ENCODE assay signal across 16 cellular contexts in genomic region chr7:22326181-22326580, GRCh38. TPM values are rescaled to one million over a fixed set of nuclear protein-coding genes. Genes with fewer than 3 reads are reported as not detected.
A peak's percentile ranks its signal among the peaks of the same experiment; 100 is the strongest.
DNase-seq lines count a peak whose midpoint lies in the region; ATAC-seq, FAIRE-seq and TF ChIP-seq lines count a peak whose summit lies in the region.
"Had no signal": no experiment of that assay in that cellular context is flagged by ENCODE, and none has a peak within 500 bp of the region (broad histone marks: within the 10 kb centered on the region; RNA-seq: fewer than 3 reads in every experiment).

No MANE protein-coding gene starts in this region.

- BruUV-seq in GM12878 (replicated peaks; lab: Mats Ljungman, UMichigan) (no TSS peak), HepG2 (replicated peaks; lab: Mats Ljungman, UMichigan) (no TSS peak)

- H3K27me3 ChIP-seq in GM12878 (replicated peaks in 1 of 2; ENCODE audit: control insufficient read depth in 2 of 2, insufficient read depth in 2 of 2, low read length in 1 of 2) (no peaks in the 10 kb centered on the region), HepG2 (ENCODE audit: control insufficient read depth in 1 of 2, insufficient read depth in 2 of 2, low read length in 2 of 2) (no peaks in the 10 kb centered on the region), gastrocnemius medialis (no peaks in the 10 kb centered on the region)

- WGBS in GM12878 (ENCODE audit: insufficient coverage, insufficient replicate concordance, low lambda C conversion rate, missing lambda C conversion rate) = 27% methylated on average over 4 of the region's 4 CpGs
- 62% methylated on average over 4 of the region's 4 CpGs for WGBS in HepG2 (ENCODE audit: low lambda C conversion rate)

- H2AFZ ChIP-seq in GM12878 (ENCODE audit: control insufficient read depth, low read depth, low read length) (no peak overlapping the region), HepG2 (ENCODE audit: low read length) (no peak overlapping the region)
- H2AFZ ChIP-seq: GM23338 had no signal

- no peak for TF ChIP-seq EP300 in GM12878 (IDR thresholded peaks at IDR 0.05; ENCODE audit: borderline replicate concordance in 1 of 2, control insufficient read depth in 1 of 2, low read depth in 2 of 2, low read length in 2 of 2)
- TF ChIP-seq EP300 in HepG2 (IDR thresholded peaks at IDR 0.05; ENCODE audit: low read depth in 2 of 2, low read length in 2 of 2) = no peak
- TF ChIP-seq EP300 in HepG2 (CRISPR knock-in tag; IDR thresholded peaks at IDR 0.05; ENCODE audit: borderline replicate concordance) = no peak

- no peak for ATAC-seq in GM12878
- no peak for ATAC-seq in HepG2
- ATAC-seq in gastrocnemius medialis = no peak
- ATAC-seq: CD8-positive, alpha-beta T cell; GM23338 had no signal

- TF ChIP-seq CTCF in GM12878 (IDR thresholded peaks at IDR 0.05 in 2 of 3, conservative IDR thresholded peaks at IDR 0.05 in 1 of 3; ENCODE audit: control insufficient read depth in 2 of 3, extremely low read depth in 1 of 3, insufficient read depth in 1 of 3, low read depth in 3 of 3, low read length in 3 of 3) (no peak), HepG2 (CRISPR knock-in tag; IDR thresholded peaks at IDR 0.05) (no peak), gastrocnemius medialis (IDR thresholded peaks at IDR 0.05 in 4 of 5, conservative IDR thresholded peaks at IDR 0.05 in 1 of 5) (no peak)

- H3K36me3 ChIP-seq in GM12878 (ENCODE audit: control insufficient read depth in 2 of 2, insufficient read depth in 2 of 2, low read length in 1 of 2) (no peaks in the 10 kb centered on the region), HepG2 (replicated peaks in 1 of 2; ENCODE audit: control insufficient read depth in 1 of 2, insufficient read depth in 2 of 2, low read length in 2 of 2) (peaks cover 2 to 8% of the 10 kb centered on the region in 2 experiments; a peak in 1 of 5 replicates), gastrocnemius medialis (no peaks in the 10 kb centered on the region)

- no peak overlapping the region for H3K27ac ChIP-seq in GM12878 (ENCODE audit: control insufficient read depth, insufficient read depth)
- H3K27ac ChIP-seq in HepG2 (ENCODE audit: extremely low read length, insufficient read depth, low read length) = no peak overlapping the region
- no peak overlapping the region for H3K27ac ChIP-seq in gastrocnemius medialis
- H3K27ac ChIP-seq: 22Rv1 had no signal

- SMC1A ChIA-PET in GM12878 (lab: Charles Lee; ENCODE audit: uncharacterized antibody, unreplicated experiment) = interaction anchor here (1.2 to 1.5 kb wide), 3 partner anchors 19 to 34 kb away, joined by 3 to 7 read pairs (median 3); no protein-coding TSS in a partner anchor

- no peaks in the 10 kb centered on the region for H3K4me1 ChIP-seq in GM12878 (ENCODE audit: control insufficient read depth, insufficient read depth, low read length)
- H3K4me1 ChIP-seq in HepG2 (ENCODE audit: insufficient read depth, low read length) = peaks cover 55% of the 10 kb centered on the region
- no peaks in the 10 kb centered on the region for H3K4me1 ChIP-seq in gastrocnemius medialis

- H4K20me1 ChIP-seq in GM12878 (ENCODE audit: control insufficient read depth, insufficient read depth) (no peaks in the 10 kb centered on the region), HepG2 (ENCODE audit: insufficient read depth, low read length) (peaks cover 96% of the 10 kb centered on the region)

- FAIRE-seq in GM12878 (lab: Jason Lieb, UNC) = no peak
- FAIRE-seq in HepG2 (lab: Jason Lieb, UNC) = no peak
- FAIRE-seq: D721Med, GM18507 had no signal

- DNase-seq in DMS153 (lab: John Stamatoyannopoulos, UW) (peak; percentile 42), DMS153 treated with DMSO at 0.1 percent for 48 hours (lab: John Stamatoyannopoulos, UW; ENCODE audit: unreplicated experiment) (no peak), GM12878 (ENCODE audit: low read depth, low spot score) (no peak), HepG2 (ENCODE audit: low spot score) (no peak), gastrocnemius medialis (no peak), NCI-H187 (lab: John Stamatoyannopoulos, UW) (no peak)
- DNase-seq in activated naive CD4-positive, alpha-beta T cell (lab: John Stamatoyannopoulos, UW) = no peak
- DNase-seq: CD8-positive, alpha-beta T cell; COR-L47; H7 had no signal

- H3K9me3 ChIP-seq in GM12878 (replicated peaks; ENCODE audit: control insufficient read depth, insufficient read depth, low read length) (no peaks in the 10 kb centered on the region), HepG2 (ENCODE audit: low read length) (no peaks in the 10 kb centered on the region), gastrocnemius medialis (no peaks in the 10 kb centered on the region)

- H3K9ac ChIP-seq in GM12878 (ENCODE audit: control insufficient read depth, insufficient read depth, low read length) (no peak overlapping the region), HepG2 (ENCODE audit: insufficient read depth, low read depth, low read length) (no peak overlapping the region)

- H3K4me2 ChIP-seq in GM12878 (ENCODE audit: control insufficient read depth, insufficient read depth) (no peak overlapping the region), HepG2 (ENCODE audit: low read depth, low read length) (no peak overlapping the region)
- H3K4me2 ChIP-seq: GM23338 had no signal

- in situ Hi-C loops in GM12878 (cut with MboI) (no loop called here), HepG2 (cut with HindIII; ENCODE audit: extremely low pct_ligation_motif_present, low pct_unique_long_range_greater_than_20kb) (no loop called here), gastrocnemius medialis (cut with MboI; ENCODE audit: low sequenced_read_pairs in 4 of 4) (no loop called here)

- intact Hi-C loops in GM12878 (cut with micrococcal nuclease; ENCODE audit: unreplicated experiment) = no loop called here
- intact Hi-C loops in HepG2 (cut with micrococcal nuclease; ENCODE audit: unreplicated experiment) = loop anchor here (10.0 kb wide), 1 partner anchor 129 kb away; no protein-coding TSS in a partner anchor
- intact Hi-C loops in gastrocnemius medialis (cut with DNase I; ENCODE audit: low total_unique reads) = no loop called here

- H3K4me3 ChIP-seq in GM12878 (no peak overlapping the region), HepG2 (replicated peaks in 1 of 3; ENCODE audit: insufficient read depth in 1 of 3, low read depth in 2 of 3, low read length in 3 of 3) (no peak overlapping the region), gastrocnemius medialis (no peak overlapping the region)
- H3K4me3 ChIP-seq: GM23338 had no signal

- TF ChIP-seq RAD21 in GM12878 (IDR thresholded peaks at IDR 0.05; ENCODE audit: insufficient read depth, low read depth, low read length) (no peak), HepG2 (CRISPR knock-in tag; IDR thresholded peaks at IDR 0.05) (no peak)

- CTCF ChIA-PET in GM12878 (lab: Yijun Ruan, JAX) (interaction anchor here (1.2 kb wide), 1 partner anchor 23 kb away, joined by 3 read pairs; no protein-coding TSS in a partner anchor), HepG2 (lab: Yijun Ruan, JAX; ENCODE audit: low intra/inter-chr PET ratio, low total read pairs) (no interaction called here)

- H3K79me2 ChIP-seq in GM12878 (ENCODE audit: control insufficient read depth, insufficient read depth, low read length) (no peaks in the 10 kb centered on the region), HepG2 (ENCODE audit: insufficient read depth, low read length) (peaks cover 98% of the 10 kb centered on the region)

- TF ChIP-seq POLR2A in GM12878 (IDR thresholded peaks at IDR 0.05; ENCODE audit: low read depth, low read length) (no peak), HepG2 (IDR thresholded peaks at IDR 0.05; ENCODE audit: insufficient read depth in 1 of 2, low read depth in 2 of 2, low read length in 2 of 2) (no peak), gastrocnemius medialis (IDR thresholded peaks at IDR 0.05) (no peak)

- POLR2A ChIA-PET in GM12878 (lab: Charles Lee) = interaction anchor here (0.6 kb wide), 1 partner anchor 72 kb away, joined by 3 read pairs; no protein-coding TSS in a partner anchor
- POLR2A ChIA-PET in HepG2 (lab: Yijun Ruan, JAX) = no interaction called here

- RAD21 ChIA-PET in GM12878 (lab: Charles Lee; ENCODE audit: unreplicated experiment) = interaction anchor here (1.0 to 1.5 kb wide), 2 partner anchors 13 to 21 kb away, joined by 3 to 4 read pairs; no protein-coding TSS in a partner anchor

RNA-seq across cellular contexts. Expression of gene RAPGEF5, which starts 30.8 kb away (rescaled TPM):
- total RNA-seq in GM12878 (2013; cell fraction: nucleolus; rRNA removed) = 20.1 and 24.4 TPM in 2 replicates
- total RNA-seq in GM12878 (2014; rRNA removed) (1.9 and 2.2 TPM in 2 replicates), GM12878 (2014; rRNA removed; fragmentation: Illumina TruSeq; extraction: Trizol) (3.2 and 4.2 TPM in 2 replicates), GM12878 (2021) (4.0 and 4.3 TPM in 2 replicates), HepG2 (2016; rRNA removed; fragmentation: Illumina TruSeq; extraction: Trizol) (14.2 and 23.4 TPM in 2 replicates), gastrocnemius medialis (10 to 100 TPM in 2 of 4 donors, 1 to 10 TPM in 2; 7.4 to 16.2 (median 12.1) TPM)
- polyA plus RNA-seq in GM12878 (2011; ENCODE audit: low read depth) = 1.8 TPM
- polyA plus RNA-seq in GM12878 (2011; rRNA removed) (0.56 and 0.57 TPM in 2 replicates), GM12878 (2014; fragmentation: Illumina TruSeq; extraction: Trizol) (1.6 and 1.9 TPM in 2 replicates), GM12878 (2014; fragmentation: Nextera tagmentation; extraction: Ambion mirVana) (under 1 TPM; 0.38 to 0.39 TPM), GM12878 (2014; rRNA removed) (1.7 and 1.8 TPM in 2 replicates), GM12878 (2016; fragmentation: Nextera tagmentation; extraction: Ambion mirVana) (under 1 TPM in 1 of 2 experiments, not detected in 1; 0.88 TPM), HepG2 (2011; rRNA removed) (17.1 and 22.1 TPM in 2 replicates)
- 0.18 and 0.39 TPM in 2 replicates for polyA plus RNA-seq in GM12878 (2011; cell fraction: cytosol; rRNA removed)
- 0.88 and 0.95 TPM in 2 replicates for polyA plus RNA-seq in GM12878 (2011; cell fraction: nucleus; rRNA removed)
- polyA plus RNA-seq in GM12878 (2012) = 1.3 and 2.2 TPM in 2 replicates
- polyA minus RNA-seq in GM12878 (2011; rRNA and poly(A)+ RNA removed) = 1.9 and 2.7 TPM in 2 replicates
- 0.52 and 0.53 TPM in 2 replicates for polyA minus RNA-seq in GM12878 (2011; cell fraction: cytosol; rRNA and poly(A)+ RNA removed)
- 4.6 and 5.3 TPM in 2 replicates for polyA minus RNA-seq in GM12878 (2011; cell fraction: nucleus; rRNA and poly(A)+ RNA removed)
- 38.2 and 53.3 TPM in 2 replicates for total RNA-seq in HepG2 (2016; cell fraction: cytosol; rRNA removed; fragmentation: Illumina TruSeq; extraction: Trizol; ENCODE audit: low read depth)
- 13.2 and 22.4 TPM in 2 replicates for total RNA-seq in HepG2 (2016; cell fraction: insoluble cytoplasmic fraction; rRNA removed; fragmentation: Illumina TruSeq; extraction: Trizol)
- total RNA-seq in HepG2 (2016; cell fraction: membrane; rRNA removed; fragmentation: Illumina TruSeq; extraction: Trizol) = 12.4 and 13.4 TPM in 2 replicates
- 71.0 and 73.9 TPM in 2 replicates for total RNA-seq in HepG2 (2016; cell fraction: nucleus; rRNA removed; fragmentation: Illumina TruSeq; extraction: Trizol)
- polyA plus RNA-seq in HepG2 (2011; cell fraction: cytosol; rRNA removed) = 5.9 and 10.7 TPM in 2 replicates
- polyA plus RNA-seq in HepG2 (2011; cell fraction: nucleus; rRNA removed) = 46.0 and 51.6 TPM in 2 replicates
- 17.5 and 19.8 TPM in 2 replicates for polyA plus RNA-seq in HepG2 (2012)
- 0.33 and 0.40 TPM in 2 replicates for polyA plus RNA-seq in HepG2 (2016; cell fraction: cytosol; fragmentation: Illumina TruSeq; extraction: Trizol; ENCODE audit: low read depth)
- polyA plus RNA-seq in HepG2 (2016; cell fraction: insoluble cytoplasmic fraction; fragmentation: Illumina TruSeq; extraction: Trizol; ENCODE audit: low read depth) = 6.6 and 6.7 TPM in 2 replicates
- polyA plus RNA-seq in HepG2 (2016; cell fraction: membrane; fragmentation: Illumina TruSeq; extraction: Trizol; ENCODE audit: low read depth) = 1.1 and 1.5 TPM in 2 replicates
- polyA plus RNA-seq in HepG2 (2016; cell fraction: nucleus; fragmentation: Illumina TruSeq; extraction: Trizol; ENCODE audit: insufficient read depth, low read depth) = 16.3 and 19.9 TPM in 2 replicates
- 0.12 and 96.5 TPM in 2 replicates for polyA minus RNA-seq in HepG2 (2011; rRNA and poly(A)+ RNA removed; ENCODE audit: low replicate concordance)
- 28.1 and 39.1 TPM in 2 replicates for polyA minus RNA-seq in HepG2 (2011; cell fraction: cytosol; rRNA and poly(A)+ RNA removed)
- 471 and 523 TPM in 2 replicates for polyA minus RNA-seq in HepG2 (2011; cell fraction: nucleus; rRNA and poly(A)+ RNA removed)
- polyA plus RNA-seq: BJ, CD14-positive monocyte had no signal
